Comparison of ENCODE assay signal across 22 cellular contexts in genomic region chr4:76787898-76788297, GRCh38.
A peak's percentile ranks its signal among the peaks of the same experiment; 100 is the strongest.
DNase-seq lines count a peak whose midpoint lies in the region; ATAC-seq, FAIRE-seq and TF ChIP-seq lines count a peak whose summit lies in the region.
"Had no signal": no experiment of that assay in that cellular context is flagged by ENCODE, and none has a peak within 500 bp of the region (broad histone marks: within the 10 kb centered on the region; RNA-seq: fewer than 3 reads in every experiment).

No MANE protein-coding gene starts in this region.

- H2BK120ac ChIP-seq in IMR-90 (ENCODE audit: low read depth, low read length), result no peak overlapping the region
- H2BK120ac ChIP-seq in H1 (replicated peaks; ENCODE audit: low read depth, low read length), result peak overlapping the region; percentile 47

- H3K4ac ChIP-seq in IMR-90 (ENCODE audit: low read depth, low read length) (peak overlapping the region; percentile 12; the same call in 1 of the 2 replicates), H1 (replicated peaks; ENCODE audit: insufficient read length, low read depth, low read length) (peak overlapping the region; percentile 23)

- H3K56ac ChIP-seq in IMR-90 (ENCODE audit: extremely low read depth, insufficient read depth, low read length) (no peak overlapping the region), H1 (replicated peaks; ENCODE audit: insufficient read length, low read depth, low read length) (no peak overlapping the region)

- H2BK5ac ChIP-seq in IMR-90 (ENCODE audit: low read depth, low read length, poor library complexity, severe bottlenecking) (no peak overlapping the region), H1 (ENCODE audit: low read depth, low read length) (no peak overlapping the region)

- no peaks in the 10 kb centered on the region; the same call in 1 of the 2 replicates for H3K36me3 ChIP-seq in IMR-90 (ENCODE audit: control insufficient read depth, insufficient read depth, low read length)
- H3K36me3 ChIP-seq in H1 (ENCODE audit: control insufficient read depth in 2 of 4, insufficient read depth in 4 of 4, low read length in 3 of 4), result no peaks in the 10 kb centered on the region; a peak in 1 of 8 replicates

- TF ChIP-seq RAD21 in IMR-90 (IDR thresholded peaks at IDR 0.05; ENCODE audit: low read length), result no peak
- no peak for TF ChIP-seq RAD21 in H1 (IDR thresholded peaks at IDR 0.05 in 1 of 2, conservative IDR thresholded peaks at IDR 0.05 in 1 of 2; ENCODE audit: low read depth in 2 of 2, low read length in 2 of 2)

- no peak overlapping the region for H2BK20ac ChIP-seq in IMR-90 (ENCODE audit: low read depth, low read length)
- peak overlapping the region; percentile 72; the same call in 1 of the 2 replicates for H2BK20ac ChIP-seq in H1 (ENCODE audit: low read length)

- H3K27me3 ChIP-seq in IMR-90 (ENCODE audit: control insufficient read depth, insufficient read depth, low read length) (no peaks in the 10 kb centered on the region), H1 (replicated peaks in 1 of 4; ENCODE audit: control insufficient read depth in 3 of 4, extremely low read depth in 1 of 4, insufficient read depth in 3 of 4, low read length in 3 of 4) (no peaks in the 10 kb centered on the region)

- H3K79me2 ChIP-seq in H1 (ENCODE audit: control insufficient read depth in 1 of 2, insufficient read depth in 2 of 2, low read length in 2 of 2), result no peaks in the 10 kb centered on the region

- H2BK12ac ChIP-seq in H1 (ENCODE audit: low read depth, low read length), result peak overlapping the region; percentile 50; the same call in 1 of the 2 replicates

- H3K14ac ChIP-seq in IMR-90 (replicated peaks; ENCODE audit: low read depth, low read length) (no peak overlapping the region), H1 (ENCODE audit: insufficient read length) (peak overlapping the region; percentile 23)

- TF ChIP-seq POLR2A in IMR-90 (IDR thresholded peaks at IDR 0.05; ENCODE audit: low read depth, low read length) (no peak), H1 (IDR thresholded peaks at IDR 0.05; ENCODE audit: control extremely low read depth in 1 of 2, low read depth in 2 of 2, low read length in 2 of 2) (no peak)

- H3K18ac ChIP-seq in IMR-90 (ENCODE audit: low read depth, low read length) (no peak overlapping the region), H1 (ENCODE audit: extremely low read depth, low read length) (no peak overlapping the region)

- no peak overlapping the region for H3K23ac ChIP-seq in IMR-90 (ENCODE audit: low read depth, low read length)
- no peak overlapping the region for H3K23ac ChIP-seq in H1 (ENCODE audit: insufficient read length)

- no peak overlapping the region for H4K5ac ChIP-seq in IMR-90 (ENCODE audit: low read depth, low read length)
- no peak overlapping the region for H4K5ac ChIP-seq in H1 (ENCODE audit: insufficient read length, low read depth, low read length)

- H3K4me3 Mint-ChIP-seq in nephron progenitor cell, result no peak overlapping the region
- H3K4me3 Mint-ChIP-seq: CD4-positive, CD25-positive, alpha-beta regulatory T cell; GM23338 had no signal

- H4K91ac ChIP-seq in IMR-90 (ENCODE audit: insufficient read depth, low read depth, low read length) (no peak overlapping the region), H1 (replicated peaks; ENCODE audit: insufficient read length, low read length) (no peak overlapping the region)

- H2AFZ ChIP-seq in IMR-90 (replicated peaks; ENCODE audit: low read length, poor library complexity), result no peak overlapping the region
- no peak overlapping the region for H2AFZ ChIP-seq in H1 (ENCODE audit: low read length)
- H2AFZ ChIP-seq: GM23338 had no signal

- TF ChIP-seq EP300 in H1 (IDR thresholded peaks at IDR 0.05; ENCODE audit: borderline replicate concordance in 1 of 2, low read depth in 2 of 2, low read length in 2 of 2), result no peak

- peaks cover 44% of the 10 kb centered on the region for H3K9me3 Mint-ChIP-seq in nephron progenitor cell
- H3K9me3 Mint-ChIP-seq: GM23338 had no signal

- H3K27me3 Mint-ChIP-seq in nephron progenitor cell (ENCODE audit: low read depth, poor library complexity), result no peaks in the 10 kb centered on the region

- no peak overlapping the region; the same call in 2 of the 3 replicates for H2BK15ac ChIP-seq in IMR-90 (ENCODE audit: low read depth, low read length)
- no peak overlapping the region for H2BK15ac ChIP-seq in H1 (ENCODE audit: low read length)

- peaks cover 5% of the 10 kb centered on the region for H3K4me1 ChIP-seq in IMR-90 (ENCODE audit: control insufficient read depth, insufficient read depth, low read length)
- peaks cover 0 to 4% (median 2%) of the 10 kb centered on the region in 4 experiments; a peak in 6 of 7 replicates for H3K4me1 ChIP-seq in H1 (replicated peaks in 1 of 4; ENCODE audit: control insufficient read depth in 3 of 4, insufficient read depth in 4 of 4, low read length in 3 of 4)

- H3K79me1 ChIP-seq in IMR-90 (ENCODE audit: low read depth in 1 of 2, low read length in 2 of 2) (peaks cover 6 to 21% of the 10 kb centered on the region in 2 experiments; a peak in 2 of 4 replicates), H1 (ENCODE audit: low read depth, low read length) (no peaks in the 10 kb centered on the region)

- H3K9me1 ChIP-seq in IMR-90 (ENCODE audit: insufficient read depth, low read length), result peaks cover 7% of the 10 kb centered on the region

- H3K23me2 ChIP-seq in H1 (ENCODE audit: low read depth, low read length), result no peaks in the 10 kb centered on the region; the same call in 1 of the 2 replicates

- H3K9ac ChIP-seq in IMR-90 (ENCODE audit: low read depth, low read length) (no peak overlapping the region), H1 (replicated peaks in 1 of 4; ENCODE audit: extremely low read depth in 1 of 4, low read depth in 3 of 4, low read length in 3 of 4) (no peak overlapping the region)
- H3K9ac ChIP-seq: KMS-11 had no signal

- no peak overlapping the region for H3K4me3 ChIP-seq in IMR-90 (ENCODE audit: insufficient read depth, low read depth, low read length)
- H3K4me3 ChIP-seq in H1 (ENCODE audit: extremely low read depth in 1 of 4, insufficient read depth in 2 of 4, low read depth in 3 of 4, low read length in 4 of 4), result no peak overlapping the region
- H3K4me3 ChIP-seq: GM23338 had no signal

- BruUV-seq in IMR-90 (replicated peaks; lab: Mats Ljungman, UMichigan), result no TSS peak

- H3K36me3 Mint-ChIP-seq in nephron progenitor cell (ENCODE audit: low read depth), result peaks cover 87% of the 10 kb centered on the region
- H3K36me3 Mint-ChIP-seq: CD4-positive, CD25-positive, alpha-beta regulatory T cell had no signal

- H3K4me2 ChIP-seq in IMR-90 (ENCODE audit: low read depth, low read length) (no peak overlapping the region), H1 (ENCODE audit: insufficient read depth in 1 of 2, low read depth in 2 of 2, low read length in 2 of 2) (no peak overlapping the region)
- H3K4me2 ChIP-seq: GM23338, KMS-11 had no signal

- no peak overlapping the region for H2AK9ac ChIP-seq in IMR-90 (replicated peaks; ENCODE audit: low read depth, low read length, poor library complexity)

- peak overlapping the region; percentile 45 for H3K27ac Mint-ChIP-seq in nephron progenitor cell
- H3K27ac Mint-ChIP-seq: CD4-positive, CD25-positive, alpha-beta regulatory T cell; GM23338 had no signal

- no peaks in the 10 kb centered on the region for H3K9me3 ChIP-seq in IMR-90 (ENCODE audit: control insufficient read depth, insufficient read depth, low read length)
- H3K9me3 ChIP-seq in H1 (ENCODE audit: insufficient read depth in 2 of 2, low read depth in 1 of 2, low read length in 1 of 2), result no peaks in the 10 kb centered on the region

- in situ Hi-C loops in IMR-90 (cut with MboI; ENCODE audit: low sequenced_read_pairs), result loop anchor here (10.0 kb wide), 1 partner anchor 157 kb away; the partner anchor contains the start of gene SEPTIN11

- dilution Hi-C loops in IMR-90 (cut with HindIII; ENCODE audit: low sequenced_read_pairs, unreplicated experiment), result no loop called here

- peaks cover 12% of the 10 kb centered on the region for H3K4me1 Mint-ChIP-seq in nephron progenitor cell
- H3K4me1 Mint-ChIP-seq: CD4-positive, CD25-positive, alpha-beta regulatory T cell had no signal

- POLR2A ChIA-PET in IMR-90 (lab: Charles Lee; ENCODE audit: unreplicated experiment) (no interaction called here), H1 (lab: Charles Lee; ENCODE audit: partially characterized antibody) (interaction anchor here (1.1 to 1.6 kb wide), 2 partner anchors 9 to 14 kb away, joined by 3 to 5 read pairs; no protein-coding TSS in a partner anchor)

- TF ChIP-seq CTCF in IMR-90 (conservative IDR thresholded peaks at IDR 0.05; ENCODE audit: low read depth, low read length) (no peak), H1 (IDR thresholded peaks at IDR 0.05; ENCODE audit: control extremely low read depth in 1 of 3, insufficient read depth in 1 of 3, low read depth in 1 of 3, low read length in 3 of 3) (no peak), nephron progenitor cell (IDR thresholded peaks at IDR 0.05) (no peak)

- ATAC-seq in IMR-90 (ENCODE audit: low read depth), result no peak
- ATAC-seq: GM23338 had no signal

- CTCF ChIA-PET in IMR-90 (lab: Yijun Ruan, JAX), result interaction anchor here (0.5 to 0.7 kb wide), 3 partner anchors 15 to 275 kb away, joined by 3 to 4 read pairs (median 4); no protein-coding TSS in a partner anchor
- CTCF ChIA-PET in H1 (lab: Charles Lee; ENCODE audit: partially characterized antibody), result interaction anchor here (1.2 to 2.6 kb wide), 5 partner anchors 14 to 284 kb away, joined by 3 to 7 read pairs (median 4); no protein-coding TSS in a partner anchor

- no CpG with 5 or more reads among the region's 1 CpG for WGBS in IMR-90 (ENCODE audit: extremely low coverage in 2 of 2, insufficient read length in 1 of 2), 2 experiments
- 95% methylated on average over 1 of the region's 1 CpG; no CpG with 5 or more reads in 1 of the 2 experiments for WGBS in H1 (ENCODE audit: extremely low coverage in 1 of 2, insufficient coverage in 1 of 2, insufficient read length in 1 of 2, insufficient replicate concordance in 2 of 2, low coverage in 1 of 2, low lambda C conversion rate in 2 of 2, missing lambda C conversion rate in 1 of 2), 2 experiments

- H4K20me1 ChIP-seq in IMR-90 (ENCODE audit: insufficient read depth, low read length), result no peaks in the 10 kb centered on the region
- H4K20me1 ChIP-seq in H1 (replicated peaks in 1 of 2; ENCODE audit: control insufficient read depth in 1 of 2, insufficient read depth in 2 of 2, low read length in 2 of 2), result peaks cover 0 to 3% of the 10 kb centered on the region in 2 experiments

- FAIRE-seq in H1 (lab: Jason Lieb, UNC) (no peak), RCC 7860 (lab: Jason Lieb, UNC) (no peak)
- FAIRE-seq: GM12892, GM18507 had no signal

- intact Hi-C loops in IMR-90 (cut with micrococcal nuclease), result no loop called here

- no peak overlapping the region for H3K27ac ChIP-seq in IMR-90 (ENCODE audit: insufficient read depth, low read length)
- no peak overlapping the region for H3K27ac ChIP-seq in H1 (ENCODE audit: low read depth, low read length)
- H3K27ac ChIP-seq: HL-60, KMS-11 had no signal

- H4K8ac ChIP-seq in IMR-90 (ENCODE audit: low read depth in 2 of 2, low read length in 2 of 2) (no peak overlapping the region), H1 (ENCODE audit: extremely low read depth, insufficient read depth, low read length) (no peak overlapping the region)

- peak; percentile 49 for DNase-seq in EH (ENCODE audit: low read depth)
- DNase-seq in IMR-90, result no peak
- no peak for DNase-seq in H1 (ENCODE audit: low read depth in 1 of 2, low spot score in 2 of 2)
- no peak for DNase-seq in nephron progenitor cell
- DNase-seq in HuH-7 (ENCODE audit: low spot score), result no peak
- no peak for DNase-seq in RCC 7860 (ENCODE audit: low spot score)
- DNase-seq in UCSD-AML1 (lab: John Stamatoyannopoulos, UW; ENCODE audit: unreplicated experiment), result no peak
- DNase-seq: CD4-positive, CD25-positive, alpha-beta regulatory T cell; DMS79 treated with DMSO at 0.1 percent for 48 hours; HCEC 1CT; NCI-H1694; NCI-H2081; NCI-H2171; NCI-H524 treated with DMSO at 0.1 percent for 48 hours; NCI-H82; OCI-M1; SHP77 had no signal

- H2AK5ac ChIP-seq in IMR-90 (ENCODE audit: low read depth, low read length) (no peak overlapping the region), H1 (ENCODE audit: low read depth, low read length) (peak overlapping the region; percentile 53; the same call in 1 of the 2 replicates)
